ENCODE assay signal across 20 cellular contexts in genomic region chr4:40402556-40402955, GRCh38.
"Had no signal": no experiment of that assay in that cellular context is flagged by ENCODE, and none has a peak within 500 bp of the region (broad histone marks: within the 10 kb centered on the region; RNA-seq: fewer than 3 reads in every experiment).

No MANE protein-coding gene starts in this region.

- H3K27ac Mint-ChIP-seq: activated CD8-positive, alpha-beta T cell treated with anti-CD3 and anti-CD28 coated beads, Interleukin-2, amount 10 ng/mL, durations not matched to agents 7 days and 5 days; activated naive CD4-positive, alpha-beta T cell treated with anti-CD3 and anti-CD28 coated beads, Interleukin-2, amount 50 U/mL, for 24 hours; activated T-helper 1 cell treated with anti-CD3 and anti-CD28 coated beads, Interleukin-12 subunit alpha, Interleukin-12 subunit beta, Interleukin-2, Interleukin-4 antibody, amounts not matched to agents 30 ng/mL and 10 ng/mL and 1 ng/mL, durations not matched to agents 14 hours and 24 hours and 36 hours; stimulated activated naive B cell treated with anti-CD40 and anti-IgM and Interleukin-4, amounts not matched to agents 10 μg/mL and 1 μg/mL and 100 μg/mL, for 72 hours had no signal

- H3K27ac ChIP-seq: dorsolateral prefrontal cortex, thoracic aorta had no signal

- DNase-seq: activated CD4-positive, alpha-beta T cell treated with anti-CD3 and anti-CD28 coated beads for 1 hour; activated CD4-positive, alpha-beta T cell treated with anti-CD3 and anti-CD28 coated beads, Interleukin-2, amount 50 U/mL, for 1 hour; activated CD8-positive, alpha-beta T cell treated with anti-CD3 and anti-CD28 coated beads, Interleukin-2, amount 10 ng/mL, durations not matched to agents 7 days and 5 days; activated gamma-delta T cell treated with Interleukin-2 at 50 U/mL for 16 hours; anterior cingulate cortex; central memory CD4-positive, alpha-beta T cell; dorsolateral prefrontal cortex; left cardiac atrium; mesenchymal stem cell; naive thymus-derived CD4-positive, alpha-beta T cell; small intestine; stimulated activated CD4-positive, alpha-beta T cell treated with anti-CD3 and anti-CD28 coated beads, Interleukin-15, amount 100 ng/mL, for 24 hours; stimulated activated CD8-positive, alpha-beta memory T cell treated with anti-CD3 and anti-CD28 coated beads, Interleukin-4, amount 100 ng/mL, for 48 hours; stimulated activated naive B cell treated with anti-CD40 and anti-IgM and Interleukin-4, amounts not matched to agents 10 μg/mL and 1 μg/mL and 100 μg/mL, for 72 hours; T-helper 1 cell had no signal

- H3K4me1 Mint-ChIP-seq: activated naive CD4-positive, alpha-beta T cell treated with anti-CD3 and anti-CD28 coated beads, Interleukin-2, amount 50 U/mL, for 24 hours; stimulated activated naive B cell treated with anti-CD40 and anti-IgM and Interleukin-4, amounts not matched to agents 10 μg/mL and 1 μg/mL and 100 μg/mL, for 72 hours had no signal

- H3K27me3 ChIP-seq: dorsolateral prefrontal cortex had no signal

- H3K4me3 ChIP-seq: dorsolateral prefrontal cortex, thoracic aorta had no signal

- ATAC-seq: activated CD8-positive, alpha-beta T cell treated with anti-CD3 and anti-CD28 coated beads, Interleukin-2, amount 10 ng/mL, durations not matched to agents 7 days and 5 days; left cardiac atrium; naive thymus-derived CD4-positive, alpha-beta T cell; sciatic nerve; stimulated activated naive B cell treated with anti-CD40 and anti-IgM and Interleukin-4, amounts not matched to agents 10 μg/mL and 1 μg/mL and 100 μg/mL, for 72 hours had no signal

- H3K4me3 Mint-ChIP-seq: activated CD8-positive, alpha-beta T cell treated with anti-CD3 and anti-CD28 coated beads, Interleukin-2, amount 10 ng/mL, durations not matched to agents 7 days and 5 days; activated naive CD4-positive, alpha-beta T cell treated with anti-CD3 and anti-CD28 coated beads, Interleukin-2, amount 50 U/mL, for 24 hours; activated T-helper 1 cell treated with anti-CD3 and anti-CD28 coated beads, Interleukin-12 subunit alpha, Interleukin-12 subunit beta, Interleukin-2, Interleukin-4 antibody, amounts not matched to agents 30 ng/mL and 10 ng/mL and 1 ng/mL, durations not matched to agents 14 hours and 24 hours and 36 hours; brain; naive thymus-derived CD4-positive, alpha-beta T cell; stimulated activated naive B cell treated with anti-CD40 and anti-IgM and Interleukin-4, amounts not matched to agents 10 μg/mL and 1 μg/mL and 100 μg/mL, for 72 hours had no signal

- H3K36me3 ChIP-seq: thoracic aorta had no signal

- H3K9me3 ChIP-seq: thoracic aorta had no signal

- H3K27me3 Mint-ChIP-seq: activated naive CD4-positive, alpha-beta T cell treated with anti-CD3 and anti-CD28 coated beads, Interleukin-2, amount 50 U/mL, for 24 hours; brain; naive thymus-derived CD4-positive, alpha-beta T cell had no signal
